In the genomic region with DNA sequence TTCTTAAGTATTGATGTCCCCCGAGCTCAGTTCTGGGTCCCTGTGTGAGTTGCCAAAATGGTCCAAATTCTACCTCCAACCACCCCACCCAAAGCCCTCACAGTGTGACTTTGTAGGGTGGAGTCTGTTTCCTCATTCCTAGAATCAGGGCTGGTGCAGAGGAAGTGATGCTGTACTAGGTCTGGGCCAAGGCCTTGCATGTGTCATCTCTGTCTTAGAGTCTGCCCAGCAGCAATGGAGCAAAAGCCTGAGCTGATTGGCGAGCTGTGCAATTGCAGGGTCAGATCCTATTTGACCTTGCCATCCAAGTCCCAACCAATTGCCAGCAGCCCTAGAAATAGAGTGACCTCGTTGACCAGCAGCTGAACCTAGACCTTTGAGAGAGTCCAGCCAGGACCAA, we compare ENCODE assay signal across 21 cellular contexts.
DNase-seq lines count a peak whose midpoint lies in the region; ATAC-seq, FAIRE-seq and TF ChIP-seq lines count a peak whose summit lies in the region.
"Had no signal": no experiment of that assay in that cellular context is flagged by ENCODE, and none has a peak within 500 bp of the region (broad histone marks: within the 10 kb centered on the region; RNA-seq: fewer than 3 reads in every experiment).

No MANE protein-coding gene starts in this region.

- ATAC-seq in activated T-cell treated with anti-CD3 and anti-CD28 coated beads, Interleukin-2, amount 50 U/mL, for 72 hours (replicated peaks in 1 of 2), result peak in 1 of 2 donors; percentile 72
- ATAC-seq in GM12878 (peak; percentile 44), thoracic aorta (ENCODE audit: insufficient number of reproducible peaks, low FRiP score, low read depth) (peak; percentile 29), GM21737 (IDR thresholded peaks at IDR 0.05; ENCODE audit: unreplicated experiment) (no peak)
- ATAC-seq: mucosa of descending colon, SK-N-SH treated with all-trans-retinoic acid at 6 μM for 48 hours had no signal

- H3K36me3 ChIP-seq in GM12878 (ENCODE audit: control insufficient read depth in 2 of 2, insufficient read depth in 2 of 2, low read length in 1 of 2) (no peaks in the 10 kb centered on the region), thoracic aorta (no peaks in the 10 kb centered on the region)
- H3K36me3 ChIP-seq: sigmoid colon had no signal

- no peak for TF ChIP-seq RAD21 in GM12878 (IDR thresholded peaks at IDR 0.05; ENCODE audit: insufficient read depth, low read depth, low read length)

- 8% methylated on average over 3 of the region's 3 CpGs for WGBS in GM12878 (ENCODE audit: insufficient coverage, insufficient replicate concordance, low lambda C conversion rate, missing lambda C conversion rate)

- FAIRE-seq in GM12878 (lab: Jason Lieb, UNC), result no peak

- CTCF ChIA-PET in GM12878 (lab: Yijun Ruan, JAX), result interaction anchor here (1.1 to 1.5 kb wide), 2 partner anchors 9 to 56 kb away, joined by 3 to 5 read pairs; no protein-coding TSS in a partner anchor

- no peak for TF ChIP-seq POLR2A in GM12878 (IDR thresholded peaks at IDR 0.05; ENCODE audit: low read depth, low read length)

- H3K4me3 Mint-ChIP-seq in activated T-cell treated with anti-CD3 and anti-CD28 coated beads, Interleukin-2, amount 50 U/mL, for 72 hours, result no peak overlapping the region
- H3K4me3 Mint-ChIP-seq in activated T-cell treated with anti-CD3 and anti-CD28 coated beads, Interleukin-2, amount 50 U/mL, for 24 hours, result no peak overlapping the region

- no TSS peak for BruUV-seq in GM12878 (replicated peaks; lab: Mats Ljungman, UMichigan)

- no peaks in the 10 kb centered on the region for H3K4me1 Mint-ChIP-seq in activated T-cell treated with anti-CD3 and anti-CD28 coated beads, Interleukin-2, amount 50 U/mL, for 72 hours (ENCODE audit: low read depth)
- peaks cover 1% of the 10 kb centered on the region for H3K4me1 Mint-ChIP-seq in activated T-cell treated with anti-CD3 and anti-CD28 coated beads, Interleukin-2, amount 50 U/mL, for 24 hours (ENCODE audit: low read depth)

- H3K36me3 Mint-ChIP-seq in activated T-cell treated with anti-CD3 and anti-CD28 coated beads, Interleukin-2, amount 50 U/mL, for 72 hours (ENCODE audit: insufficient read depth in 2 of 2), result no peaks in the 10 kb centered on the region
- no peaks in the 10 kb centered on the region for H3K36me3 Mint-ChIP-seq in activated T-cell treated with anti-CD3 and anti-CD28 coated beads, Interleukin-2, amount 50 U/mL, for 24 hours (ENCODE audit: low read depth)
- H3K36me3 Mint-ChIP-seq: activated naive CD4-positive, alpha-beta T cell treated with anti-CD3 and anti-CD28 coated beads, Interleukin-2, amount 50 U/mL, for 72 hours had no signal

- H3K27me3 Mint-ChIP-seq in activated T-cell treated with anti-CD3 and anti-CD28 coated beads, Interleukin-2, amount 50 U/mL, for 72 hours (ENCODE audit: low read depth), result peaks cover 29% of the 10 kb centered on the region
- H3K27me3 Mint-ChIP-seq in activated T-cell treated with anti-CD3 and anti-CD28 coated beads, Interleukin-2, amount 50 U/mL, for 24 hours, result peaks cover 18% of the 10 kb centered on the region

- POLR2A ChIA-PET in GM12878 (lab: Charles Lee), result no interaction called here

- intact Hi-C loops in GM12878 (cut with micrococcal nuclease; ENCODE audit: unreplicated experiment), result no loop called here

- H3K27ac Mint-ChIP-seq in activated T-cell treated with anti-CD3 and anti-CD28 coated beads, Interleukin-2, amount 50 U/mL, for 72 hours, result peak overlapping the region; percentile 75
- H3K27ac Mint-ChIP-seq in activated T-cell treated with anti-CD3 and anti-CD28 coated beads, Interleukin-2, amount 50 U/mL, for 24 hours, result no peak overlapping the region
- H3K27ac Mint-ChIP-seq: activated naive CD4-positive, alpha-beta T cell treated with anti-CD3 and anti-CD28 coated beads, Interleukin-2, amount 50 U/mL, for 72 hours had no signal

- H3K9me3 Mint-ChIP-seq in activated T-cell treated with anti-CD3 and anti-CD28 coated beads, Interleukin-2, amount 50 U/mL, for 72 hours, result no peaks in the 10 kb centered on the region
- H3K9me3 Mint-ChIP-seq in activated T-cell treated with anti-CD3 and anti-CD28 coated beads, Interleukin-2, amount 50 U/mL, for 24 hours, result no peaks in the 10 kb centered on the region
- H3K9me3 Mint-ChIP-seq: activated naive CD4-positive, alpha-beta T cell treated with anti-CD3 and anti-CD28 coated beads, Interleukin-2, amount 50 U/mL, for 72 hours had no signal

- H3K27ac ChIP-seq in GM12878 (ENCODE audit: control insufficient read depth, insufficient read depth) (no peak overlapping the region), thoracic aorta (no peak overlapping the region)
- H3K27ac ChIP-seq: sigmoid colon had no signal

- H2AFZ ChIP-seq in GM12878 (ENCODE audit: control insufficient read depth, low read depth, low read length), result no peak overlapping the region

- H3K4me3 ChIP-seq in GM12878, result no peak overlapping the region
- H3K4me3 ChIP-seq in thoracic aorta, result no peak overlapping the region
- H3K4me3 ChIP-seq: mucosa of descending colon, sigmoid colon had no signal

- H3K9ac ChIP-seq in GM12878 (ENCODE audit: control insufficient read depth, insufficient read depth, low read length), result no peak overlapping the region

- in situ Hi-C loops in GM12878 (cut with MboI), result no loop called here

- RAD21 ChIA-PET in GM12878 (lab: Charles Lee; ENCODE audit: unreplicated experiment), result no interaction called here

- H3K27me3 ChIP-seq in GM12878 (replicated peaks in 1 of 2; ENCODE audit: control insufficient read depth in 2 of 2, insufficient read depth in 2 of 2, low read length in 1 of 2), result no peaks in the 10 kb centered on the region
- no peaks in the 10 kb centered on the region for H3K27me3 ChIP-seq in thoracic aorta (replicated peaks; ENCODE audit: insufficient read depth)
- H3K27me3 ChIP-seq: sigmoid colon had no signal

- SMC1A ChIA-PET in GM12878 (lab: Charles Lee; ENCODE audit: uncharacterized antibody, unreplicated experiment), result interaction anchor here (0.9 kb wide), 1 partner anchor 25 kb away, joined by 3 read pairs; no protein-coding TSS in a partner anchor

- TF ChIP-seq EP300 in GM12878 (IDR thresholded peaks at IDR 0.05; ENCODE audit: borderline replicate concordance in 1 of 2, control insufficient read depth in 1 of 2, low read depth in 2 of 2, low read length in 2 of 2), result no peak

- H4K20me1 ChIP-seq in GM12878 (ENCODE audit: control insufficient read depth, insufficient read depth), result no peaks in the 10 kb centered on the region

- DNase-seq in activated T-cell treated with anti-CD3 and anti-CD28 coated beads, Interleukin-2, amount 50 U/mL, for 72 hours, result no peak
- DNase-seq in activated T-cell treated with anti-CD3 and anti-CD28 coated beads, Interleukin-2, amount 50 U/mL, for 24 hours, result no peak
- DNase-seq in LHCN-M2 (ENCODE audit: low read depth) (peak; percentile 52), GM12878 (ENCODE audit: low read depth, low spot score) (no peak), thoracic aorta (ENCODE audit: low spot score) (no peak), NCI-H2029 (lab: John Stamatoyannopoulos, UW) (no peak), GDM1 (lab: John Stamatoyannopoulos, UW) (no peak)
- DNase-seq: activated CD8-positive, alpha-beta memory T cell treated with anti-CD3 and anti-CD28 coated beads, Interleukin-2, amount 50 U/mL, for 48 hours; Calu3; GF-D8; hypothalamus; Karpas-422; mucosa of descending colon; NCI-H146; NCI-H446 treated with DMSO at 0.1 percent for 48 hours; sigmoid colon; stimulated activated CD4-positive, alpha-beta T cell treated with anti-CD3 and anti-CD28 coated beads, Interleukin-2, amount 100 ng/mL, for 48 hours; stimulated activated CD8-positive, alpha-beta memory T cell treated with anti-CD3 and anti-CD28 coated beads, Interleukin-4, amount 100 ng/mL, for 48 hours had no signal

- H3K4me2 ChIP-seq in GM12878 (ENCODE audit: control insufficient read depth, insufficient read depth), result no peak overlapping the region

- no peaks in the 10 kb centered on the region for H3K79me2 ChIP-seq in GM12878 (ENCODE audit: control insufficient read depth, insufficient read depth, low read length)

- no peaks in the 10 kb centered on the region for H3K4me1 ChIP-seq in GM12878 (ENCODE audit: control insufficient read depth, insufficient read depth, low read length)
- peaks cover 4 to 8% of the 10 kb centered on the region in 2 donors for H3K4me1 ChIP-seq in thoracic aorta (ENCODE audit: control insufficient read depth in 1 of 2, low read depth in 2 of 2)

- TF ChIP-seq CTCF in GM12878 (IDR thresholded peaks at IDR 0.05 in 2 of 3, conservative IDR thresholded peaks at IDR 0.05 in 1 of 3; ENCODE audit: control insufficient read depth in 2 of 3, extremely low read depth in 1 of 3, insufficient read depth in 1 of 3, low read depth in 3 of 3, low read length in 3 of 3) (no peak), thoracic aorta (IDR thresholded peaks at IDR 0.05) (no peak)

- H3K9me3 ChIP-seq in GM12878 (replicated peaks; ENCODE audit: control insufficient read depth, insufficient read depth, low read length) (no peaks in the 10 kb centered on the region; the same call in 2 of the 3 replicates), thoracic aorta (no peaks in the 10 kb centered on the region)
- H3K9me3 ChIP-seq: mucosa of descending colon, sigmoid colon had no signal

TF ChIP-seq in GM12878, 131 proteins besides CTCF, POLR2A, EP300 and RAD21:
- TF ChIP-seq ZNF207 (IDR thresholded peaks at IDR 0.05; ENCODE audit: borderline replicate concordance) (no peak), MYB (IDR thresholded peaks at IDR 0.05; ENCODE audit: borderline replicate concordance, low read depth, low read length) (no peak), IRF5 (IDR thresholded peaks at IDR 0.05; ENCODE audit: borderline replicate concordance) (no peak), SUPT20H (IDR thresholded peaks at IDR 0.05; ENCODE audit: borderline replicate concordance, control insufficient read depth, low read depth, low read length) (no peak), ZNF274 (IDR thresholded peaks at IDR 0.05; ENCODE audit: insufficient read depth, insufficient read length) (no peak), RAD51 (IDR thresholded peaks at IDR 0.05) (no peak), SRF (IDR thresholded peaks at IDR 0.05; ENCODE audit: low read depth in 2 of 2, low read length in 2 of 2) (no peak)
